Comparison of ENCODE assay signal across 9 cellular contexts in genomic region chr2:107020386-107020785, GRCh38.
"Had no signal": no experiment of that assay in that cellular context is flagged by ENCODE, and none has a peak within 500 bp of the region (broad histone marks: within the 10 kb centered on the region; RNA-seq: fewer than 3 reads in every experiment).

No MANE protein-coding gene starts in this region.

- H3K36me3 ChIP-seq: HAP-1 had no signal

- ATAC-seq: GM23338, HCT116, HepG2 had no signal

- H3K4me3 ChIP-seq: GM23338, HAP-1 had no signal

- H3K36me3 Mint-ChIP-seq: IgD-negative memory B cell had no signal

- H3K4me1 Mint-ChIP-seq: IgD-negative memory B cell had no signal

- H3K27ac ChIP-seq: HL-60 had no signal

- H3K9me3 Mint-ChIP-seq: HFFc6 had no signal

- H3K27ac Mint-ChIP-seq: GM23338, HFFc6, IgD-negative memory B cell had no signal

- H3K4me3 Mint-ChIP-seq: GM23338, HFFc6, IgD-negative memory B cell had no signal

- DNase-seq: H7, HFFc6, KBM-7 had no signal

- H3K27me3 Mint-ChIP-seq: IgD-negative memory B cell had no signal

- H3K4me1 ChIP-seq: HAP-1 had no signal
